Comparison of ENCODE assay signal across 10 cellular contexts in the genomic region with DNA sequence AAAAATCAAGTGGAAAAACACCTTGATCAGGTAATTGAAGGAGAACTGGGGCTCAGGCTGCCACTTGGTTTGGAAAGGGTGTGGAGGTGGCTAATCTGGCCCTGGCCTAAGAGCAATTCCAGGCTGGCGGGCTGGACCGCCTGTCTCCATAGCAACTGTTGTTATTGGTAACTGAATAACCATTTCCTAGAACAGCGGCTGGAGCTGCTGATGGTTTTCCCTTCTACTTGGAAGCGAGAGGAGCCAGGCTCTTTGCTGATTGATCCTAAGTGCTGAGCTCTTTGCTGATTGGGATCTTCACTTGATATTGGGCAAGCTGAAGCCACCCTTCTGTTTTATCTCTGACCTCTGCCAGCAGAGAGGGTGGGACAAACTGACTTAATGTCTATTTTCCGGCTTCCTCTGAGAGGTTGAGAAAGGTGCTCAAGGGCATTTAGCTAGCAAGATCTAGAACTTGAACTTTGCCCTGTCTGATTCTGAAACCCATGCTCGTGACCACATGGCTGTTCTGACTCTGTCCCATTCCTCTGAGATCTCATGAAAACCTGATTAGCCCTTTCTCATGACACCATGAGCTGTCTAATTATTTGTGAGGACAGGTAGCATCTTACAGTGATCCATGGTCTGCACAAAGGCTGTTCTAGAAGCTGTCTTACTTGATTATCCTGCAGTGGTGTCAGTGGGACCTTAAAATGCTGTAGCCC.
DNase-seq lines count a peak whose midpoint lies in the region; ATAC-seq and TF ChIP-seq lines count a peak whose summit lies in the region.
"Had no signal": no experiment of that assay in that cellular context is flagged by ENCODE, and none has a peak within 500 bp of the region (broad histone marks: within the 10 kb centered on the region; RNA-seq: fewer than 3 reads in every experiment).

No MANE protein-coding gene starts in this region.

- H3K4me2 ChIP-seq in OCI-LY7 (ENCODE audit: low read length): peak overlapping the region; percentile 41; the same call in 1 of the 2 replicates

- no peaks in the 10 kb centered on the region for H3K9me3 ChIP-seq in OCI-LY7 (ENCODE audit: low read length)

- no peaks in the 10 kb centered on the region for H3K79me2 ChIP-seq in OCI-LY7 (ENCODE audit: insufficient read depth, low read depth, low read length)

- DNase-seq in Ammon's horn (ENCODE audit: low spot score) (peak; percentile 66), OCI-LY7 (ENCODE audit: low spot score) (no peak), hippocampal formation (lab: John Stamatoyannopoulos, UW) (peak; percentile 18 to 28), omental fat pad (ENCODE audit: low spot score) (no peak), DMS79 (lab: John Stamatoyannopoulos, UW) (no peak)
- no peak for DNase-seq in stimulated activated CD4-positive, alpha-beta T cell treated with anti-CD3 and anti-CD28 coated beads, Interleukin-4, amount 100 ng/mL, for 24 hours
- DNase-seq: activated CD4-positive, alpha-beta T cell treated with anti-CD3 and anti-CD28 coated beads, Interleukin-2, amount 50 U/mL, for 48 hours; NCI-H1930 had no signal

- H4K20me1 ChIP-seq in OCI-LY7 (ENCODE audit: insufficient read depth, low read length): no peaks in the 10 kb centered on the region

- no peak overlapping the region for H3K4me3 ChIP-seq in OCI-LY7 (ENCODE audit: low read depth, low read length, poor library complexity, severe bottlenecking)

- H3K9me2 ChIP-seq in OCI-LY7 (ENCODE audit: insufficient read depth, low read length): no peaks in the 10 kb centered on the region

- no peaks in the 10 kb centered on the region for H3K36me3 ChIP-seq in OCI-LY7 (ENCODE audit: insufficient read depth, low read length)

- POLR2A ChIA-PET in OCI-LY7 (lab: Charles Lee): interaction anchor here (0.7 kb wide), 1 partner anchor 378 kb away, joined by 3 read pairs; no protein-coding TSS in a partner anchor

- H3K27ac ChIP-seq in OCI-LY7 (ENCODE audit: low read depth, low read length, poor library complexity, severe bottlenecking): no peak overlapping the region

- no peak overlapping the region for H2AFZ ChIP-seq in OCI-LY7 (ENCODE audit: low read length)

- CTCF ChIA-PET in OCI-LY7 (lab: Charles Lee; ENCODE audit: unreplicated experiment): no interaction called here

- intact Hi-C loops in OCI-LY7 (cut with micrococcal nuclease; ENCODE audit: unreplicated experiment): no loop called here

- H3K4me1 ChIP-seq in OCI-LY7 (ENCODE audit: insufficient read depth, low read length, poor library complexity, severe bottlenecking): peaks cover 10% of the 10 kb centered on the region

- BruUV-seq in OCI-LY7 (replicated peaks; lab: Mats Ljungman, UMichigan): no TSS peak

- TF ChIP-seq CTCF in OCI-LY7 (conservative IDR thresholded peaks at IDR 0.05; ENCODE audit: low read length) (no peak), omental fat pad (IDR thresholded peaks at IDR 0.05) (no peak)

- ATAC-seq in GM21447 (IDR thresholded peaks at IDR 0.05; ENCODE audit: unreplicated experiment): peak; percentile 48
- ATAC-seq in omental fat pad (ENCODE audit: low FRiP score): no peak
- no peak for ATAC-seq in HG02588 (IDR thresholded peaks at IDR 0.05; ENCODE audit: unreplicated experiment)

Comparison
In these comparisons a context has a peak if more than half of its experiments do, and no peak if none do; other contexts are left out.
1. DNase-seq: peak in Ammon's horn (single experiment) and hippocampal formation (2 of 2); none in OCI-LY7 (single experiment), omental fat pad (single experiment), stimulated activated CD4-positive, alpha-beta T cell treated with anti-CD3 and anti-CD28 coated beads, Interleukin-4, amount 100 ng/mL, for 24 hours (single experiment) and DMS79 (single experiment).